In genomic region chr2:179020156-179020750, GRCh38 we compare ENCODE assay signal across 8 cellular contexts. TPM values are rescaled to one million over a fixed set of nuclear protein-coding genes. Genes with fewer than 3 reads are reported as not detected.
DNase-seq lines count a peak whose midpoint lies in the region; TF ChIP-seq lines count a peak whose summit lies in the region.

No MANE protein-coding gene starts in this region.

- H3K27me3 ChIP-seq in WERI-Rb-1 (ENCODE audit: insufficient read depth, low read depth, severe bottlenecking) (no peaks in the 10 kb centered on the region), spleen (replicated peaks in 1 of 7) (no peaks in the 10 kb centered on the region)

- CTCF ChIA-PET in HEK293T (lab: Yijun Ruan, JAX) = interaction anchor here (1.2 kb wide), 1 partner anchor 11 kb away, joined by 3 read pairs; no protein-coding TSS in a partner anchor

- 50 to 72% (median 68%) methylated on average over 3 of the region's 3 CpGs for WGBS in spleen, 5 donors

- H3K9me3 ChIP-seq in WERI-Rb-1 (ENCODE audit: severe bottlenecking) = no peaks in the 10 kb centered on the region
- H3K9me3 ChIP-seq in spleen = no peaks in the 10 kb centered on the region

- peak; percentile 4 to 48 for DNase-seq in activated CD4-positive, alpha-beta T cell treated with anti-CD3 and anti-CD28 coated beads for 24 hours (ENCODE audit: low read depth in 2 of 2)
- no peak for DNase-seq in activated CD4-positive, alpha-beta T cell treated with anti-CD3 and anti-CD28 coated beads for 1 hour
- peak; percentile 49 for DNase-seq in HEK293T (ENCODE audit: extremely low spot score)
- peak; percentile 77 for DNase-seq in NAMALWA (ENCODE audit: low spot score)
- DNase-seq in WERI-Rb-1 = peak; percentile 72
- no peak for DNase-seq in epithelial cell of proximal tubule (ENCODE audit: low read depth)
- no peak for DNase-seq in spleen
- no peak for DNase-seq in DMS79 treated with DMSO at 0.1 percent for 48 hours (lab: John Stamatoyannopoulos, UW)

- H3K36me3 ChIP-seq in WERI-Rb-1 = no peaks in the 10 kb centered on the region
- H3K36me3 ChIP-seq in spleen = no peaks in the 10 kb centered on the region

- H3K4me1 ChIP-seq in spleen = peaks cover 0 to 26% (median 0%) of the 10 kb centered on the region in 6 donors

- H3K4me3 ChIP-seq in WERI-Rb-1 (ENCODE audit: low read depth, low read length) (no peak overlapping the region), epithelial cell of proximal tubule (ENCODE audit: low read depth, low read length) (no peak overlapping the region), spleen (no peak overlapping the region)

- intact Hi-C loops in spleen (cut with DNase I; ENCODE audit: low total_unique reads) = no loop called here

- TF ChIP-seq POLR2A in spleen (IDR thresholded peaks at IDR 0.05) = no peak

- TF ChIP-seq CTCF in WERI-Rb-1 (IDR thresholded peaks at IDR 0.05; ENCODE audit: low read depth, low read length) (peak; percentile 80), epithelial cell of proximal tubule (conservative IDR thresholded peaks at IDR 0.05; ENCODE audit: low read depth, low read length) (peak; percentile 78), spleen (IDR thresholded peaks at IDR 0.05 in 8 of 11, conservative IDR thresholded peaks at IDR 0.05 in 3 of 11) (peak in 8 of 11 experiments; percentile 16 to 60 (median 40))

- H3K27ac ChIP-seq in WERI-Rb-1 (no peak overlapping the region), spleen (peak overlapping the region in 1 of 8 donors; percentile 5)

- POLR2A ChIA-PET in HEK293T (lab: Yijun Ruan, JAX) = no interaction called here

TF ChIP-seq in HEK293T, 16 proteins besides CTCF, POLR2A, EP300 and RAD21:
- TF ChIP-seq ARNT (IDR thresholded peaks at IDR 0.05) (no peak), HDGF (IDR thresholded peaks at IDR 0.05; ENCODE audit: borderline replicate concordance) (no peak)

RNA-seq across cellular contexts. Expression of gene CCDC141, which starts 29.7 kb away (rescaled TPM):
- total RNA-seq in epithelial cell of proximal tubule (not detected in 2 replicates), spleen (10 to 100 TPM in 6 of 7 donors, 1 to 10 TPM in 1; 9.7 to 21.3 (median 13.4) TPM)
- under 1 TPM; 0.29 to 0.32 (median 0.30) TPM for polyA plus RNA-seq in spleen

Comparison
In these comparisons a context has a peak if more than half of its experiments do, and no peak if none do; other contexts are left out.
1. DNase-seq: peak in activated CD4-positive, alpha-beta T cell treated with anti-CD3 and anti-CD28 coated beads for 24 hours (2 of 2), HEK293T (single experiment), NAMALWA (single experiment) and WERI-Rb-1 (single experiment); none in activated CD4-positive, alpha-beta T cell treated with anti-CD3 and anti-CD28 coated beads for 1 hour (single experiment), epithelial cell of proximal tubule (single experiment), spleen (single experiment) and DMS79 treated with DMSO at 0.1 percent for 48 hours (single experiment).
2. RNA of gene CCDC141, which starts 29.7 kb away (total RNA-seq): 9.7 to 21.3 TPM in spleen; not detected in epithelial cell of proximal tubule; every median in the first group is over 10 times any median in the second.
3. Peak in every context shown above with its lines, with median percentiles within 50 percentile points of each other: CTCF ChIP-seq.